8 cellular contexts compared by ENCODE assay signal in genomic region chrX:74293343-74293946, GRCh38. TPM values are rescaled to one million over a fixed set of nuclear protein-coding genes. Genes with fewer than 3 reads are reported as not detected.
DNase-seq lines count a peak whose midpoint lies in the region; ATAC-seq, FAIRE-seq and TF ChIP-seq lines count a peak whose summit lies in the region.

No MANE protein-coding gene starts in this region.

- H3K4me3 Mint-ChIP-seq in naive thymus-derived CD8-positive, alpha-beta T cell: peak overlapping the region; percentile 92 to 99 (median 96)
- peak overlapping the region; percentile 89 for H3K4me3 Mint-ChIP-seq in stimulated activated effector memory CD8-positive, alpha-beta T cell treated with anti-CD3 and anti-CD28 coated beads, Interleukin-12 subunit alpha, Interleukin-12 subunit beta, amount 100 ng/mL, for 72 hours

- POLR2A ChIA-PET in naive thymus-derived CD8-positive, alpha-beta T cell (lab: Charles Lee): interaction anchor here (0.6 to 1.6 kb wide), 2 partner anchors 45 to 321 kb away, joined by 3 to 4 read pairs; partner anchors contain the start of gene RLIM

- FAIRE-seq in GM18507 (lab: Jason Lieb, UNC): peak; percentile 55

- peak overlapping the region; percentile 69 for H3K4me3 ChIP-seq in fibroblast of mammary gland (ENCODE audit: control insufficient read depth, low read depth, low read length)

- peaks cover 5 to 22% (median 8%) of the 10 kb centered on the region in 4 donors for H3K4me1 Mint-ChIP-seq in naive thymus-derived CD8-positive, alpha-beta T cell
- peaks cover 21% of the 10 kb centered on the region for H3K4me1 Mint-ChIP-seq in stimulated activated effector memory CD8-positive, alpha-beta T cell treated with anti-CD3 and anti-CD28 coated beads, Interleukin-12 subunit alpha, Interleukin-12 subunit beta, amount 100 ng/mL, for 72 hours

- no peak for TF ChIP-seq CTCF in fibroblast of mammary gland (conservative IDR thresholded peaks at IDR 0.05; ENCODE audit: control insufficient read depth, insufficient read depth, low read depth, low read length)

- no peaks in the 10 kb centered on the region for H3K27me3 Mint-ChIP-seq in naive thymus-derived CD8-positive, alpha-beta T cell

- ATAC-seq in naive thymus-derived CD8-positive, alpha-beta T cell: peak; percentile 9 to 31
- ATAC-seq in stimulated activated effector memory CD8-positive, alpha-beta T cell treated with anti-CD3 and anti-CD28 coated beads, Interleukin-12 subunit alpha, Interleukin-12 subunit beta, amount 100 ng/mL, for 72 hours: peak; percentile 68
- ATAC-seq in GM18517 (IDR thresholded peaks at IDR 0.05; ENCODE audit: unreplicated experiment): no peak

- H3K36me3 Mint-ChIP-seq in naive thymus-derived CD8-positive, alpha-beta T cell: peaks cover 0 to 7% (median 0%) of the 10 kb centered on the region in 3 donors
- H3K36me3 Mint-ChIP-seq in stimulated activated effector memory CD8-positive, alpha-beta T cell treated with anti-CD3 and anti-CD28 coated beads, Interleukin-12 subunit alpha, Interleukin-12 subunit beta, amount 100 ng/mL, for 72 hours: peaks cover 36% of the 10 kb centered on the region

- H3K9me3 Mint-ChIP-seq in naive thymus-derived CD8-positive, alpha-beta T cell: no peaks in the 10 kb centered on the region
- H3K9me3 Mint-ChIP-seq in stimulated activated effector memory CD8-positive, alpha-beta T cell treated with anti-CD3 and anti-CD28 coated beads, Interleukin-12 subunit alpha, Interleukin-12 subunit beta, amount 100 ng/mL, for 72 hours: no peaks in the 10 kb centered on the region

- DNase-seq in GM18507 (ENCODE audit: extremely low spot score, insufficient read length, low read depth) (peak; percentile 32), Kasumi-1 (lab: John Stamatoyannopoulos, UW) (peak; percentile 61 to 73), RPMI7951 (ENCODE audit: low read depth) (peak; percentile 86), fibroblast of mammary gland (ENCODE audit: low read depth) (peak; percentile 75)
- peak; percentile 33 to 48 for DNase-seq in activated T-helper 1 cell treated with anti-CD3 and anti-CD28 coated beads, Interleukin-2, amount 50 U/mL, for 16 hours (ENCODE audit: low read depth in 1 of 2, low spot score in 1 of 2)
- peak; percentile 28 to 77 (median 53) for DNase-seq in naive thymus-derived CD8-positive, alpha-beta T cell
- DNase-seq in stimulated activated effector memory CD8-positive, alpha-beta T cell treated with anti-CD3 and anti-CD28 coated beads, Interleukin-12 subunit alpha, Interleukin-12 subunit beta, amount 100 ng/mL, for 72 hours (ENCODE audit: low spot score in 2 of 2): peak; percentile 31 to 61

- peak overlapping the region; percentile 72 to 99 (median 95) for H3K27ac Mint-ChIP-seq in naive thymus-derived CD8-positive, alpha-beta T cell
- peak overlapping the region; percentile 29 for H3K27ac Mint-ChIP-seq in stimulated activated effector memory CD8-positive, alpha-beta T cell treated with anti-CD3 and anti-CD28 coated beads, Interleukin-12 subunit alpha, Interleukin-12 subunit beta, amount 100 ng/mL, for 72 hours

RNA-seq across cellular contexts. Expression of gene ZCCHC13, which starts 10.5 kb away (rescaled TPM):
- not detected in 2 replicates for total RNA-seq in RPMI7951 (2014; rRNA removed; shearing (Covaris generic))
- total RNA-seq in naive thymus-derived CD8-positive, alpha-beta T cell: not detected
- polyA plus RNA-seq in naive thymus-derived CD8-positive, alpha-beta T cell: not detected

Comparison
In these comparisons a context has a peak if more than half of its experiments do, and no peak if none do; other contexts are left out.
1. DNase-seq: peak in every context shown above with its lines; median percentile 86 in RPMI7951; 75 in fibroblast of mammary gland; 67 in Kasumi-1; 53 in naive thymus-derived CD8-positive, alpha-beta T cell; 46 in stimulated activated effector memory CD8-positive, alpha-beta T cell treated with anti-CD3 and anti-CD28 coated beads, Interleukin-12 subunit alpha, Interleukin-12 subunit beta, amount 100 ng/mL, for 72 hours; 40 in activated T-helper 1 cell treated with anti-CD3 and anti-CD28 coated beads, Interleukin-2, amount 50 U/mL, for 16 hours; 32 in GM18507.